8 cellular contexts compared by ENCODE assay signal in genomic region chr17:42017866-42018200, GRCh38. TPM values are rescaled to one million over a fixed set of nuclear protein-coding genes. Genes with fewer than 3 reads are reported as not detected.
DNase-seq lines count a peak whose midpoint lies in the region; ATAC-seq and TF ChIP-seq lines count a peak whose summit lies in the region.

No MANE protein-coding gene starts in this region.

- 4% methylated on average over 9 of the region's 11 CpGs for whole genome bisulfite sequencing in SK-N-SH (ENCODE audit: low lambda C conversion rate)

- peaks cover 11% of the 10 kb centered on the region; the same call in 1 of the 2 replicates for H4K20me1 ChIP-seq in SK-N-SH (ENCODE audit: insufficient read depth)
- H4K20me1 ChIP-seq in OCI-LY7 (ENCODE audit: insufficient read depth, low read length): no peaks in the 10 kb centered on the region

- H3K9ac ChIP-seq in SK-N-SH: peak overlapping the region; percentile 99
- H3K9ac ChIP-seq in endocrine pancreas (ENCODE audit: control insufficient read depth, insufficient read depth, low read length): peak overlapping the region; percentile 74

- ATAC-seq in SK-N-SH treated with all-trans-retinoic acid at 6 μM for 48 hours (no peak), HG02981 (IDR thresholded peaks at IDR 0.05; ENCODE audit: unreplicated experiment) (no peak), GM18907 (IDR thresholded peaks at IDR 0.05; ENCODE audit: unreplicated experiment) (no peak)

- peak overlapping the region; percentile 93 to 95 for H3K27ac ChIP-seq in SK-N-SH (ENCODE audit: low read depth in 2 of 2, low read length in 1 of 2)
- peak overlapping the region; percentile 77 for H3K27ac ChIP-seq in OCI-LY7 (ENCODE audit: low read depth, low read length, poor library complexity, severe bottlenecking)
- peak overlapping the region; percentile 83 for H3K27ac ChIP-seq in neutrophil

- no peak for TF ChIP-seq RAD21 in SK-N-SH (IDR thresholded peaks at IDR 0.05; ENCODE audit: low read length)

- POLR2A ChIA-PET in SK-N-SH (lab: Yijun Ruan, JAX): interaction anchor here (0.7 to 3.4 kb wide), 15 partner anchors 8 to 270 kb away, joined by 3 to 19 read pairs (median 4); partner anchors contain the start of genes CNP and ODAD4
- POLR2A ChIA-PET in OCI-LY7 (lab: Charles Lee): interaction anchor here (0.6 to 3.0 kb wide), 15 partner anchors 9 to 514 kb away, joined by 3 to 12 read pairs (median 3); partner anchors contain the start of genes DHX58 and EIF1

- intact Hi-C loops in OCI-LY7 (cut with micrococcal nuclease; ENCODE audit: unreplicated experiment): loop anchor here (2.0 to 10.0 kb wide), 3 partner anchors 51 to 439 kb away; partner anchors contain the start of genes ATP6V0A1 and CNP

- no peaks in the 10 kb centered on the region for H3K27me3 ChIP-seq in SK-N-SH (ENCODE audit: insufficient read depth)
- no peaks in the 10 kb centered on the region for H3K27me3 ChIP-seq in endocrine pancreas (ENCODE audit: control insufficient read depth, insufficient read depth, low read length)
- no peaks in the 10 kb centered on the region for H3K27me3 ChIP-seq in neutrophil

- H3K36me3 ChIP-seq in SK-N-SH (replicated peaks in 1 of 2; ENCODE audit: control insufficient read depth in 1 of 2, insufficient read depth in 2 of 2, low read length in 1 of 2) (peaks cover 12 to 21% of the 10 kb centered on the region in 2 experiments), OCI-LY7 (ENCODE audit: insufficient read depth, low read length) (peaks cover 18% of the 10 kb centered on the region), endocrine pancreas (ENCODE audit: control insufficient read depth, insufficient read depth, low read length) (no peaks in the 10 kb centered on the region), neutrophil (peaks cover 15% of the 10 kb centered on the region)

- H3K4me2 ChIP-seq in SK-N-SH (peak overlapping the region; percentile 89), OCI-LY7 (ENCODE audit: low read length) (peak overlapping the region; percentile 92)

- DNase-seq in SK-N-SH: no peak
- no peak for DNase-seq in OCI-LY7 (ENCODE audit: low spot score)
- DNase-seq in DMS79 (lab: John Stamatoyannopoulos, UW): no peak

- H3F3A ChIP-seq in SK-N-SH (replicated peaks; ENCODE audit: insufficient read depth): peaks cover 11% of the 10 kb centered on the region

- no peak for TF ChIP-seq EP300 in SK-N-SH (IDR thresholded peaks at IDR 0.05; ENCODE audit: borderline replicate concordance in 1 of 2, low read depth in 1 of 2, low read length in 1 of 2)

- peak overlapping the region; percentile 95 for H2AFZ ChIP-seq in SK-N-SH (ENCODE audit: low read depth)
- H2AFZ ChIP-seq in OCI-LY7 (ENCODE audit: low read length): peak overlapping the region; percentile 84; the same call in 1 of the 2 replicates

- H3K9me2 ChIP-seq in SK-N-SH (no peaks in the 10 kb centered on the region), OCI-LY7 (ENCODE audit: insufficient read depth, low read length) (no peaks in the 10 kb centered on the region)

- TF ChIP-seq CTCF in SK-N-SH (IDR thresholded peaks at IDR 0.05): no peak
- no peak for TF ChIP-seq CTCF in OCI-LY7 (conservative IDR thresholded peaks at IDR 0.05; ENCODE audit: low read length)
- no peak for TF ChIP-seq CTCF in neutrophil (IDR thresholded peaks at IDR 0.05)

- H3K4me1 ChIP-seq in SK-N-SH (ENCODE audit: control insufficient read depth in 1 of 2, insufficient read depth in 2 of 2, low read depth in 1 of 2, low read length in 1 of 2) (peaks cover 6 to 25% of the 10 kb centered on the region in 2 experiments; a peak in 3 of 4 replicates), OCI-LY7 (ENCODE audit: insufficient read depth, low read length, poor library complexity, severe bottlenecking) (peaks cover 42% of the 10 kb centered on the region), endocrine pancreas (ENCODE audit: control insufficient read depth, insufficient read depth, low read length) (peaks cover 6% of the 10 kb centered on the region), neutrophil (ENCODE audit: control insufficient read depth in 1 of 2, insufficient read depth in 1 of 2, low read depth in 1 of 2, low read length in 1 of 2) (peaks cover 43 to 44% of the 10 kb centered on the region in 2 experiments)

- CTCF ChIA-PET in SK-N-SH (lab: Yijun Ruan, JAX): interaction anchor here (1.0 to 17.3 kb wide), 13 partner anchors 10 to 280 kb away, joined by 3 to 496 read pairs (median 5); partner anchors contain the start of genes CNP, DHX58, HSPB9 and KAT2A
- CTCF ChIA-PET in OCI-LY7 (lab: Charles Lee; ENCODE audit: unreplicated experiment): interaction anchor here (0.6 to 1.2 kb wide), 5 partner anchors 21 to 101 kb away, joined by 3 to 5 read pairs (median 3); partner anchors contain the start of gene DHX58

- TSS peak; percentile 36 for BruUV-seq in OCI-LY7 (replicated peaks; lab: Mats Ljungman, UMichigan)

- H3K4me3 ChIP-seq in SK-N-SH (ENCODE audit: low read depth in 2 of 2, low read length in 1 of 2): peak overlapping the region; percentile 83 to 98
- H3K4me3 ChIP-seq in OCI-LY7 (ENCODE audit: low read depth, low read length, poor library complexity, severe bottlenecking): peak overlapping the region; percentile 86
- peak overlapping the region; percentile 68 for H3K4me3 ChIP-seq in endocrine pancreas (ENCODE audit: control insufficient read depth, insufficient read depth, low read length)
- peak overlapping the region; percentile 95 to 99 for H3K4me3 ChIP-seq in neutrophil (ENCODE audit: low read depth in 1 of 2, low read length in 1 of 2)

- no peaks in the 10 kb centered on the region for H3K9me3 ChIP-seq in SK-N-SH
- H3K9me3 ChIP-seq in OCI-LY7 (ENCODE audit: low read length): no peaks in the 10 kb centered on the region
- H3K9me3 ChIP-seq in endocrine pancreas (ENCODE audit: control insufficient read depth, low read length): no peaks in the 10 kb centered on the region
- H3K9me3 ChIP-seq in neutrophil: no peaks in the 10 kb centered on the region

- H3K79me2 ChIP-seq in SK-N-SH (ENCODE audit: insufficient read depth) (peaks cover 69% of the 10 kb centered on the region), OCI-LY7 (ENCODE audit: insufficient read depth, low read depth, low read length) (peaks cover 55% of the 10 kb centered on the region)

TF ChIP-seq in SK-N-SH, 30 proteins besides CTCF, POLR2A, EP300 and RAD21 (continues in another document):
- no peak for TF ChIP-seq MEF2A (IDR thresholded peaks at IDR 0.05; ENCODE audit: borderline replicate concordance, low read depth)

TF ChIP-seq in SK-N-SH treated with all-trans-retinoic acid at 6 μM for 48 hours, 23 proteins besides CTCF, POLR2A, EP300 and RAD21 (continues in another document):
- no peak for TF ChIP-seq RARB (CRISPR knock-in tag; IDR thresholded peaks at IDR 0.05)
- no peak for TF ChIP-seq PATZ1 (CRISPR knock-in tag; IDR thresholded peaks at IDR 0.05; ENCODE audit: borderline replicate concordance)
- TF ChIP-seq CSDC2 (CRISPR knock-in tag; IDR thresholded peaks at IDR 0.05): no peak
- no peak for TF ChIP-seq CSRNP3 (CRISPR knock-in tag; IDR thresholded peaks at IDR 0.05)
- no peak for TF ChIP-seq ARNTL (CRISPR knock-in tag; IDR thresholded peaks at IDR 0.05; ENCODE audit: borderline replicate concordance, low read depth)

RNA-seq across cellular contexts. Expression of gene DNAJC7, which starts 0.6 kb away (rescaled TPM):
- 38.8 and 48.5 TPM in 2 replicates for polyA plus RNA-seq in SK-N-SH (2012; rRNA removed)
- polyA plus RNA-seq in SK-N-SH (2012; cell fraction: cytosol; rRNA removed): 63.0 and 77.9 TPM in 2 replicates
- polyA plus RNA-seq in SK-N-SH (2012; cell fraction: nucleus; rRNA removed): 24.5 and 41.2 TPM in 2 replicates
- total RNA-seq in OCI-LY7 (2014; rRNA removed; shearing (Covaris generic)): 76.4 and 87.1 TPM in 2 replicates
- 118 and 124 TPM in 2 replicates for total RNA-seq in OCI-LY7 (2022)

RNA-seq across cellular contexts. Expression of gene NKIRAS2, which starts 2.1 kb away (rescaled TPM):
- 89.8 and 91.8 TPM in 2 replicates for polyA plus RNA-seq in SK-N-SH (2012; rRNA removed)
- polyA plus RNA-seq in SK-N-SH (2012; cell fraction: cytosol; rRNA removed): 61.8 and 74.3 TPM in 2 replicates
- polyA plus RNA-seq in SK-N-SH (2012; cell fraction: nucleus; rRNA removed): 56.1 and 72.7 TPM in 2 replicates
- total RNA-seq in OCI-LY7 (2014; rRNA removed; shearing (Covaris generic)): 34.8 and 40.2 TPM in 2 replicates
- total RNA-seq in OCI-LY7 (2022): 32.8 and 38.1 TPM in 2 replicates

RNA-seq across cellular contexts. Expression of gene C17orf113, which starts 32.6 kb away (rescaled TPM):
- 0.44 and 0.52 TPM in 2 replicates for polyA plus RNA-seq in SK-N-SH (2012; rRNA removed)
- polyA plus RNA-seq in SK-N-SH (2012; cell fraction: cytosol; rRNA removed): 0.19 and 0.45 TPM in 2 replicates
- 0.83 and 0.94 TPM in 2 replicates for polyA plus RNA-seq in SK-N-SH (2012; cell fraction: nucleus; rRNA removed)
- 0.10 and 0.25 TPM in 2 replicates for total RNA-seq in OCI-LY7 (2014; rRNA removed; shearing (Covaris generic))
- 0.25 TPM in 1 of 2 replicates, not detected in the other for total RNA-seq in OCI-LY7 (2022)

RNA-seq across cellular contexts. Expression of gene CNP, which starts 51.2 kb away (rescaled TPM):
- polyA plus RNA-seq in SK-N-SH (2012; rRNA removed): 44.8 and 54.8 TPM in 2 replicates
- 24.4 and 36.0 TPM in 2 replicates for polyA plus RNA-seq in SK-N-SH (2012; cell fraction: cytosol; rRNA removed)
- polyA plus RNA-seq in SK-N-SH (2012; cell fraction: nucleus; rRNA removed): 47.8 and 67.5 TPM in 2 replicates
- total RNA-seq in OCI-LY7 (2014; rRNA removed; shearing (Covaris generic)): 33.8 and 34.1 TPM in 2 replicates
- total RNA-seq in OCI-LY7 (2022): 43.9 and 50.6 TPM in 2 replicates
